ENCODE assay signal across 15 cellular contexts in the genomic region with DNA sequence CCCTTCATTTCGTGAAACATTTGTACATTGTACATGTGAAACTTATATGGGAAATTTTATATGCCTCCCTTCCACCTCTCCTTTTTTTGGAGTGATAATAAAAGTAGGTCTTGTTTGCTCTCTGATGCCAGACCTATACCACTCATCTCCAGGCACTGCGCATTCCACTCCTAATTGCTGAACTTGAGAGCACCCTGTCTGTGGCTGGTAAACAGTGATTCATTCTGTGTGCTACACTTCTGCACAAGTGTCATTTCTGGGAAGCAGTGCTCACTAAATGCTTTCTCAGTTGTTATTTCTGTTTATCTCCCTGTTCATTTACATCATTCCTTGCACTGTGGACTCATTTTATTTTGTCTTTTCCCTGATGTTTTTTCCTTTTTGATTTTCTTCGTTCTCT. TPM values are rescaled to one million over a fixed set of nuclear protein-coding genes. Genes with fewer than 3 reads are reported as not detected.
DNase-seq lines count a peak whose midpoint lies in the region; ATAC-seq and TF ChIP-seq lines count a peak whose summit lies in the region.
"Had no signal": no experiment of that assay in that cellular context is flagged by ENCODE, and none has a peak within 500 bp of the region (broad histone marks: within the 10 kb centered on the region; RNA-seq: fewer than 3 reads in every experiment).

No MANE protein-coding gene starts in this region.

- no peaks in the 10 kb centered on the region for H4K20me1 ChIP-seq in PC-3 (ENCODE audit: low read length)

- H3K4me3 Mint-ChIP-seq in progenitor cell of endocrine pancreas (ENCODE audit: low read depth), result no peak overlapping the region
- H3K4me3 Mint-ChIP-seq: activated CD8-positive, alpha-beta T cell treated with anti-CD3 and anti-CD28 coated beads, Interleukin-2, amount 10 ng/mL, durations not matched to agents 7 days and 5 days; activated naive CD4-positive, alpha-beta T cell treated with anti-CD3 and anti-CD28 coated beads, Interleukin-2, amount 50 U/mL, for 24 hours; dendritic cell treated with granulocyte-macrophage colony-stimulating factor and Interleukin-4, amounts not matched to agents 40 ng/mL and 50 ng/mL, for 4 days had no signal

- POLR2A ChIA-PET in PC-3 (lab: Charles Lee; ENCODE audit: unreplicated experiment), result interaction anchor here (0.7 kb wide), 1 partner anchor 12 kb away, joined by 4 read pairs; no protein-coding TSS in a partner anchor

- H3K27ac ChIP-seq in right cardiac atrium (ENCODE audit: low read length), result no peak overlapping the region
- H3K27ac ChIP-seq in PC-3 (ENCODE audit: low read length), result no peak overlapping the region
- no peak overlapping the region for H3K27ac ChIP-seq in spleen
- H3K27ac ChIP-seq: prostate gland had no signal

- ATAC-seq in right cardiac atrium (peak; percentile 55 to 59), PC-3 (peak; percentile 70)
- ATAC-seq: activated CD8-positive, alpha-beta T cell treated with anti-CD3 and anti-CD28 coated beads, Interleukin-2, amount 10 ng/mL, durations not matched to agents 7 days and 5 days had no signal

- no peak for TF ChIP-seq CTCF in PC-3 (conservative IDR thresholded peaks at IDR 0.05; ENCODE audit: low read depth, low read length)
- TF ChIP-seq CTCF in progenitor cell of endocrine pancreas (IDR thresholded peaks at IDR 0.05; ENCODE audit: unreplicated experiment), result no peak
- no peak for TF ChIP-seq CTCF in spleen (IDR thresholded peaks at IDR 0.05 in 8 of 11, conservative IDR thresholded peaks at IDR 0.05 in 3 of 11)

- H3K4me3 ChIP-seq in right cardiac atrium (ENCODE audit: low read length) (no peak overlapping the region), PC-3 (ENCODE audit: low read length) (no peak overlapping the region), spleen (no peak overlapping the region)
- H3K4me3 ChIP-seq: prostate gland had no signal

- peaks cover 27% of the 10 kb centered on the region for H3K27me3 Mint-ChIP-seq in progenitor cell of endocrine pancreas
- H3K27me3 Mint-ChIP-seq: activated naive CD4-positive, alpha-beta T cell treated with anti-CD3 and anti-CD28 coated beads, Interleukin-2, amount 50 U/mL, for 24 hours; dendritic cell treated with granulocyte-macrophage colony-stimulating factor and Interleukin-4, amounts not matched to agents 40 ng/mL and 50 ng/mL, for 4 days had no signal

- 52% methylated on average over 3 of the region's 3 CpGs for WGBS in right cardiac atrium
- WGBS in spleen, 5 donors, result 67 to 91% (median 82%) methylated on average over 3 of the region's 3 CpGs

- H3K9me3 ChIP-seq in right cardiac atrium (ENCODE audit: control insufficient read depth, low read length), result no peaks in the 10 kb centered on the region
- no peaks in the 10 kb centered on the region for H3K9me3 ChIP-seq in PC-3 (ENCODE audit: low read length)
- H3K9me3 ChIP-seq in spleen, result no peaks in the 10 kb centered on the region
- H3K9me3 ChIP-seq: prostate gland had no signal

- H3K36me3 Mint-ChIP-seq in progenitor cell of endocrine pancreas (ENCODE audit: insufficient read depth), result no peaks in the 10 kb centered on the region
- H3K36me3 Mint-ChIP-seq: activated naive CD4-positive, alpha-beta T cell treated with anti-CD3 and anti-CD28 coated beads, Interleukin-2, amount 50 U/mL, for 24 hours had no signal

- CTCF ChIA-PET in PC-3 (lab: Charles Lee), result no interaction called here

- no TSS peak for BruUV-seq in PC-3 (replicated peaks; lab: Mats Ljungman, UMichigan)

- intact Hi-C loops in right cardiac atrium (cut with DNase I), result no loop called here
- intact Hi-C loops in cardiac septum (cut with DNase I), result no loop called here
- intact Hi-C loops in PC-3 (cut with micrococcal nuclease), result no loop called here
- intact Hi-C loops in spleen (cut with DNase I; ENCODE audit: low total_unique reads), result no loop called here

- H3K27ac Mint-ChIP-seq in progenitor cell of endocrine pancreas, result no peak overlapping the region
- H3K27ac Mint-ChIP-seq: activated CD8-positive, alpha-beta T cell treated with anti-CD3 and anti-CD28 coated beads, Interleukin-2, amount 10 ng/mL, durations not matched to agents 7 days and 5 days; activated naive CD4-positive, alpha-beta T cell treated with anti-CD3 and anti-CD28 coated beads, Interleukin-2, amount 50 U/mL, for 24 hours; dendritic cell treated with granulocyte-macrophage colony-stimulating factor and Interleukin-4, amounts not matched to agents 40 ng/mL and 50 ng/mL, for 4 days had no signal

- H3K4me1 ChIP-seq in right cardiac atrium (ENCODE audit: control insufficient read depth, insufficient read depth, low read length), result peaks cover 2% of the 10 kb centered on the region
- peaks cover 10% of the 10 kb centered on the region for H3K4me1 ChIP-seq in PC-3 (ENCODE audit: insufficient read depth, low read length)
- H3K4me1 ChIP-seq in spleen, result no peaks in the 10 kb centered on the region
- H3K4me1 ChIP-seq: prostate gland had no signal

- no peaks in the 10 kb centered on the region for H3K9me3 Mint-ChIP-seq in progenitor cell of endocrine pancreas (ENCODE audit: low read depth)
- H3K9me3 Mint-ChIP-seq: dendritic cell treated with granulocyte-macrophage colony-stimulating factor and Interleukin-4, amounts not matched to agents 40 ng/mL and 50 ng/mL, for 4 days had no signal

- no peak for TF ChIP-seq POLR2A in spleen (IDR thresholded peaks at IDR 0.05)

- H3K9me2 ChIP-seq in PC-3 (replicated peaks; ENCODE audit: low read length), result no peaks in the 10 kb centered on the region

- no peaks in the 10 kb centered on the region for H3K79me2 ChIP-seq in PC-3 (ENCODE audit: low read length)

- H3K36me3 ChIP-seq in PC-3 (ENCODE audit: low read depth, low read length), result no peaks in the 10 kb centered on the region
- H3K36me3 ChIP-seq in spleen, result no peaks in the 10 kb centered on the region
- H3K36me3 ChIP-seq: prostate gland had no signal

- no peaks in the 10 kb centered on the region for H3F3A ChIP-seq in PC-3 (ENCODE audit: low read length, unreplicated experiment)

- peak overlapping the region; percentile 32; the same call in 1 of the 2 replicates for H3K4me2 ChIP-seq in PC-3 (ENCODE audit: low read length)

- H3K27me3 ChIP-seq in right cardiac atrium (ENCODE audit: control insufficient read depth, insufficient read depth), result no peaks in the 10 kb centered on the region
- peaks cover 38% of the 10 kb centered on the region for H3K27me3 ChIP-seq in PC-3 (ENCODE audit: low read length)
- peaks cover 0 to 11% (median 0%) of the 10 kb centered on the region in 7 donors for H3K27me3 ChIP-seq in spleen (replicated peaks in 1 of 7)

- no peak overlapping the region for H3K9ac ChIP-seq in PC-3 (ENCODE audit: low read length)

- H2AFZ ChIP-seq in PC-3 (ENCODE audit: low read length), result no peak overlapping the region

- DNase-seq in right cardiac atrium (no peak), cardiac septum (ENCODE audit: low spot score) (no peak), PC-3 (peak; percentile 60), iris pigment epithelial cell (ENCODE audit: low read depth) (peak; percentile 72), MV-4-11 (lab: John Stamatoyannopoulos, UW) (no peak), progenitor cell of endocrine pancreas (ENCODE audit: low spot score, unreplicated experiment) (no peak), RKO (ENCODE audit: low spot score) (no peak), spleen (no peak)
- DNase-seq: activated CD8-positive, alpha-beta T cell treated with anti-CD3 and anti-CD28 coated beads, Interleukin-2, amount 10 ng/mL, durations not matched to agents 7 days and 5 days; AML-193; mesendoderm had no signal

- H3K4me1 Mint-ChIP-seq in progenitor cell of endocrine pancreas (ENCODE audit: low read depth), result peaks cover 1% of the 10 kb centered on the region
- H3K4me1 Mint-ChIP-seq: activated naive CD4-positive, alpha-beta T cell treated with anti-CD3 and anti-CD28 coated beads, Interleukin-2, amount 50 U/mL, for 24 hours had no signal

RNA-seq across cellular contexts. Expression of a gene that starts 15.6 kb away (rescaled TPM):
- total RNA-seq in right cardiac atrium (1 to 10 TPM; 1.7 to 3.4 (median 1.9) TPM), cardiac septum (2.7 TPM), PC-3 (2014; rRNA removed) (1.1 and 2.0 TPM in 2 replicates), progenitor cell of endocrine pancreas (1.1 TPM in 2 replicates), spleen (1 to 10 TPM in 4 of 7 donors, under 1 TPM in 3; 0.34 to 2.6 (median 1.5) TPM)
- polyA plus RNA-seq in right cardiac atrium (1.1 TPM), spleen (under 1 TPM; 0.07 to 0.16 (median 0.08) TPM)
- total RNA-seq: activated CD8-positive, alpha-beta T cell treated with anti-CD3 and anti-CD28 coated beads, Interleukin-2, amount 10 ng/mL, durations not matched to agents 7 days and 5 days; T-helper 2 cell treated with Interferon-gamma antibody and Interleukin-4, amounts not matched to agents 100 ng/mL and 5 ng/mL, for 36 hours had no signal

Comparison
In these comparisons a context has a peak if more than half of its experiments do, and no peak if none do; other contexts are left out.
1. DNase-seq: peak in PC-3 (single experiment) and iris pigment epithelial cell (single experiment); none in right cardiac atrium (0 of 3), cardiac septum (single experiment), MV-4-11 (single experiment), progenitor cell of endocrine pancreas (single experiment), RKO (single experiment) and spleen (single experiment).